8 cellular contexts compared by ENCODE assay signal in the genomic region with DNA sequence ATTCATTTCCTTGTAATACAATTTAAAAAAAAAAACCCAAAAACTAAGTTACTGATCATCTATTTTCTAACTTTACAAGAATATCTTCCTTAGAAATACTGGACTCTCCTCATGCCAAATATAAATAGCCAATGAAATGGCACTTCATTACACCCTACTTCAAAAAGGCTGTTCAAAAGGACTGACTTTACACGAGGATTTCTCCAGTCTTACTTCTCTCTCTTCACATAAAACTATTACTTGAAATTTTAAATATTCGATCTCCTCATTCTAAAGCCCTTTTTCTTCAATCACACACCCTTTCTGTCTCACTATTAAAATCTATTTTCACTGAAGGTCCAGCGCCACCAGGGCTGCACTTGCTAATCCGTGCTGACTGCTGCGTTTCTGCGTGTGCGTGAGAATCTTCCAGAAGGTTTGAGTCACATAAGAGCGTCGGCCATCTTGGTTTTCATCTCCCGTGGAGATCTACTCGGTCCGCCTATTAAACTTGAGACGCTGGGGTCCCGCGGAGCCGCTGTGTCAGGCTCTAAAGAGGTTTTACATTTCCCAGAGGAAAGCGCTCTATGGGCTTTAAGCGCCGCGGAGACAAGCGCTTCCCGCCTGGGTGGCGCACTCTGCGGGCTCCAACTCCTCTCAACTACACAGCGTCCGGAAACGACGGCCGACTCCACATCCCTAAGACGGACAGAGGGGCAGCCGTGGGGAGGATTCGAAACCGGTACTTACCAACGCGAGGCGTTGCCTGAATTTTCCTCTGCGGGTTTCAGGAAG. TPM values are rescaled to one million over a fixed set of nuclear protein-coding genes. Genes with fewer than 3 reads are reported as not detected.
DNase-seq lines count a peak whose midpoint lies in the region; ATAC-seq and TF ChIP-seq lines count a peak whose summit lies in the region.

No MANE protein-coding gene starts in this region.

- H3K27me3 ChIP-seq in right atrium auricular region (no peaks in the 10 kb centered on the region), psoas muscle (ENCODE audit: insufficient read depth in 3 of 3, low read length in 2 of 3) (peaks cover 0 to 18% (median 3%) of the 10 kb centered on the region in 3 donors)

- H3K27ac Mint-ChIP-seq in HFFc6 (peak overlapping the region; percentile 99), T-helper 17 cell (peak overlapping the region; percentile 90)

- intact Hi-C loops in psoas muscle (cut with DNase I) = no loop called here

- H3K4me1 ChIP-seq in ES-I3 (ENCODE audit: insufficient read depth, low read length) (no peaks in the 10 kb centered on the region; the same call in 1 of the 2 replicates), right atrium auricular region (peaks cover 0 to 10% of the 10 kb centered on the region in 2 donors), psoas muscle (peaks cover 23% of the 10 kb centered on the region), urinary bladder (ENCODE audit: insufficient read depth) (no peaks in the 10 kb centered on the region)

- 5% methylated on average over 37 of the region's 37 CpGs for WGBS in psoas muscle, 3 donors
- 5% methylated on average over 37 of the region's 37 CpGs for WGBS in urinary bladder

- H3K9me3 ChIP-seq in ES-I3 (ENCODE audit: control insufficient read depth, insufficient read depth, low read length) = no peaks in the 10 kb centered on the region
- H3K9me3 ChIP-seq in T-helper 17 cell (ENCODE audit: control insufficient read depth, low read length, poor library complexity, severe bottlenecking) = peaks cover 18% of the 10 kb centered on the region
- H3K9me3 ChIP-seq in right atrium auricular region = peaks cover 0 to 19% of the 10 kb centered on the region in 2 donors
- peaks cover 8% of the 10 kb centered on the region for H3K9me3 ChIP-seq in psoas muscle

- DNase-seq in HFFc6 (peak; percentile 81), NCI-H128 (lab: John Stamatoyannopoulos, UW; ENCODE audit: unreplicated experiment) (peak; percentile 57), T-helper 17 cell (peak; percentile 29 to 35 (median 31)), amygdala (lab: John Stamatoyannopoulos, UW) (peak in 44 of 56 donors; percentile 2 to 72 (median 41)), right atrium auricular region (ENCODE audit: low spot score) (peak; percentile 63), psoas muscle (peak; percentile 45 to 69)

- ATAC-seq in T-helper 17 cell = peak; percentile 26
- peak; percentile 60 to 72 (median 66) for ATAC-seq in psoas muscle

- peak overlapping the region; percentile 87 for H3K9ac ChIP-seq in ES-I3 (ENCODE audit: low read depth, low read length)

- H3K4me3 Mint-ChIP-seq in HFFc6 = peak overlapping the region; percentile 91
- H3K4me3 Mint-ChIP-seq in T-helper 17 cell = peak overlapping the region; percentile 71

- H3K27ac ChIP-seq in right atrium auricular region (peak overlapping the region; percentile 90 to 96), psoas muscle (peak overlapping the region; percentile 93), urinary bladder (ENCODE audit: low read depth) (peak overlapping the region; percentile 90)

- H3K36me3 Mint-ChIP-seq in HFFc6 (ENCODE audit: low read depth) (peaks cover 32% of the 10 kb centered on the region), T-helper 17 cell (ENCODE audit: low read depth) (no peaks in the 10 kb centered on the region)

- H3K4me3 ChIP-seq in right atrium auricular region (peak overlapping the region; percentile 63 to 67), psoas muscle (peak overlapping the region; percentile 83), urinary bladder (ENCODE audit: low read depth, low read length) (peak overlapping the region; percentile 49)

- H3K4me1 Mint-ChIP-seq in HFFc6 (ENCODE audit: low read depth) (peaks cover 42% of the 10 kb centered on the region), T-helper 17 cell (peaks cover 3% of the 10 kb centered on the region)

- peaks cover 19% of the 10 kb centered on the region for H3K9me3 Mint-ChIP-seq in HFFc6

- H3K36me3 ChIP-seq in ES-I3 (ENCODE audit: insufficient read depth, low read length) (no peaks in the 10 kb centered on the region), right atrium auricular region (no peaks in the 10 kb centered on the region), psoas muscle (ENCODE audit: insufficient read depth in 1 of 2, low read depth in 1 of 2) (no peaks in the 10 kb centered on the region), urinary bladder (ENCODE audit: insufficient read depth) (no peaks in the 10 kb centered on the region)

- no peaks in the 10 kb centered on the region; the same call in 1 of the 2 replicates for H3K27me3 Mint-ChIP-seq in HFFc6 (ENCODE audit: insufficient read depth)
- no peaks in the 10 kb centered on the region for H3K27me3 Mint-ChIP-seq in T-helper 17 cell

- TF ChIP-seq CTCF in HFFc6 (IDR thresholded peaks at IDR 0.05) = peak; percentile 42; the same call in 1 of the 2 replicates
- no peak for TF ChIP-seq CTCF in right atrium auricular region (IDR thresholded peaks at IDR 0.05)
- TF ChIP-seq CTCF in psoas muscle (IDR thresholded peaks at IDR 0.05) = no peak

RNA-seq across cellular contexts. Expression of a gene that starts 0.6 kb away (rescaled TPM):
- total RNA-seq in HFFc6 (2021; fragmentation: NEBNext Ultra II Directional; extraction: Animal tissue kit (Norgen Biotek cat#: 25700)) = 10 to 100 TPM; 14.7 to 17.9 (median 17.2) TPM
- 1 to 10 TPM; 4.5 to 7.4 TPM for total RNA-seq in T-helper 17 cell
- total RNA-seq in right atrium auricular region = 10 to 100 TPM in 1 of 2 donors, 1 to 10 TPM in 1; 9.2 to 15.7 TPM
- 10 to 100 TPM in 2 of 4 donors, 1 to 10 TPM in 2; 6.8 to 18.1 (median 12.0) TPM for total RNA-seq in psoas muscle
- polyA plus RNA-seq in psoas muscle = 10 to 100 TPM in 2 of 3 donors, 1 to 10 TPM in 1; 6.3 to 51.9 (median 10.6) TPM
- total RNA-seq in urinary bladder = 10.6 TPM
- polyA plus RNA-seq in urinary bladder = 7.9 TPM

Comparison
In these comparisons a context has a peak if more than half of its experiments do, and no peak if none do; other contexts are left out.
1. Peak in every context shown above with its lines: DNase-seq, ATAC-seq, H3K4me3 ChIP-seq and H3K27ac ChIP-seq.
2. DNase-seq: peak in every context shown above with its lines; median percentile 81 in HFFc6; 63 in right atrium auricular region; 57 in NCI-H128; 57 in psoas muscle; 41 in amygdala; 31 in T-helper 17 cell.